ENCODE assay signal across 18 cellular contexts in the genomic region with DNA sequence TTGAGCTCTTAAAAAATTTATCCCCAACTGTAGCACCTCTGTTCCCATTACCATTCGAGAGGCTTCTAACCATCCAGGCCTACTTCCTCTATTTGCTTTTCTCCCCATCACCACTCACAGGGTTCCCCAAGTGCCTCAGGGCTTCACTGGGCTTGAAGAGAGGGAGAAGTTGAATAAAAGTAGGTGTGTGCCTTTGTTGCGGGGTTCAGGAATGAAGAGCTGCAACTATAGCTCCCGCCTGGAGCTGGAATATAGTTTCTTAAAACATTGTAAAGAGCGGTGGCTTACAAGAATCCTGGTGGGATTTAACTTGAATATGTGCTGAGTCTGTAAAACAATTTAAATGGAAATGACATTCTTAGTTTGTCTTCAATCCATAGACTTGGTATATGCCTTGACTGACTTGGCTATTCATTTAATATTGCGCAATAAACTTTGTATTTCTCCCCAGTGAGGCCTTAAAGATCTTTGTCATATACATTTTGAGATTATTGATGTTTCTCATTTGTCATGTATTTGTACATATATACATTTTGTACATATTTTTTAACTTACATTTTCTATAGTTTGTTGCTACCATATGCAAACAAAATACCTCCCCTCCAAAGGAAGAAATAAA. TPM values are rescaled to one million over a fixed set of nuclear protein-coding genes. Genes with fewer than 3 reads are reported as not detected.
A peak's percentile ranks its signal among the peaks of the same experiment; 100 is the strongest.
DNase-seq lines count a peak whose midpoint lies in the region; ATAC-seq and TF ChIP-seq lines count a peak whose summit lies in the region.
"Had no signal": no experiment of that assay in that cellular context is flagged by ENCODE, and none has a peak within 500 bp of the region (broad histone marks: within the 10 kb centered on the region; RNA-seq: fewer than 3 reads in every experiment).

No MANE protein-coding gene starts in this region.

- no CpG with 5 or more reads among the region's 5 CpGs for WGBS in H9 (ENCODE audit: extremely low coverage, insufficient read length, low lambda C conversion rate)
- WGBS in psoas muscle, 3 donors: 91 to 95% (median 94%) methylated on average over 5 of the region's 5 CpGs

- H2AK5ac ChIP-seq in H9 (ENCODE audit: insufficient read length, low read length): peak overlapping the region; percentile 47

- H2BK120ac ChIP-seq in H9 (ENCODE audit: low read depth, low read length, poor library complexity, severe bottlenecking): no peak overlapping the region

- H4K20me1 ChIP-seq in H9 (ENCODE audit: control insufficient read depth, insufficient read depth, insufficient read length): peaks cover 2% of the 10 kb centered on the region

- no peak overlapping the region for H3T11ph ChIP-seq in H9 (ENCODE audit: low read length)

- no peak overlapping the region for H3K23ac ChIP-seq in H9 (ENCODE audit: insufficient read length, low read depth, low read length)

- H3K4me2 ChIP-seq in H9 (ENCODE audit: insufficient read depth, insufficient read length, low read length): peak overlapping the region; percentile 20
- H3K4me2 ChIP-seq: PC-9 had no signal

- no peaks in the 10 kb centered on the region for H3K23me2 ChIP-seq in H9 (ENCODE audit: insufficient read length, low read depth, low read length, poor library complexity, severe bottlenecking)

- ATAC-seq in psoas muscle: no peak

- H3K4me1 ChIP-seq in H9 (ENCODE audit: insufficient read depth, low read length) (peaks cover 8% of the 10 kb centered on the region; the same call in 1 of the 2 replicates), psoas muscle (peaks cover 31% of the 10 kb centered on the region)
- H3K4me1 ChIP-seq: SJSA1 had no signal

- H4K5ac ChIP-seq in H9 (ENCODE audit: insufficient read length, low read depth, low read length): peak overlapping the region; percentile 76

- CTCF ChIA-PET in activated naive CD4-positive, alpha-beta T cell treated with anti-CD3 and anti-CD28 coated beads for 36 hours (lab: Charles Lee): interaction anchor here (0.5 kb wide), 1 partner anchor 297 kb away, joined by 3 read pairs; a partner anchor contains a TSS

- H3K9me3 Mint-ChIP-seq in H9: no peaks in the 10 kb centered on the region
- H3K9me3 Mint-ChIP-seq in activated naive CD4-positive, alpha-beta T cell treated with anti-CD3 and anti-CD28 coated beads for 36 hours: no peaks in the 10 kb centered on the region

- H3K4me1 Mint-ChIP-seq in H9: peaks cover 28 to 30% of the 10 kb centered on the region in 2 experiments
- no peaks in the 10 kb centered on the region for H3K4me1 Mint-ChIP-seq in activated naive CD4-positive, alpha-beta T cell treated with anti-CD3 and anti-CD28 coated beads for 36 hours (ENCODE audit: low read depth)

- H4K8ac ChIP-seq in H9 (replicated peaks; ENCODE audit: insufficient read length, low read depth, low read length): no peak overlapping the region

- peaks cover under 1% of the 10 kb centered on the region; the same call in 1 of the 2 replicates for H3K79me2 ChIP-seq in H9 (ENCODE audit: insufficient read depth, low read length)

- no peaks in the 10 kb centered on the region for H3K27me3 Mint-ChIP-seq in H9 (ENCODE audit: low read depth)
- peaks cover 10% of the 10 kb centered on the region for H3K27me3 Mint-ChIP-seq in activated naive CD4-positive, alpha-beta T cell treated with anti-CD3 and anti-CD28 coated beads for 36 hours (ENCODE audit: low read depth)

- no peak overlapping the region for H2BK20ac ChIP-seq in H9 (ENCODE audit: low read depth, low read length, poor library complexity, severe bottlenecking)

- no peak overlapping the region for H3K9ac ChIP-seq in H9 (ENCODE audit: extremely low read depth, insufficient read length, low read length)

- no peak overlapping the region for H3K14ac ChIP-seq in H9 (ENCODE audit: insufficient read depth, low read length)

- H3K27me3 ChIP-seq in H9 (ENCODE audit: insufficient read depth, low read length) (no peaks in the 10 kb centered on the region), psoas muscle (ENCODE audit: insufficient read depth in 3 of 3, low read length in 2 of 3) (no peaks in the 10 kb centered on the region)

- peak overlapping the region; percentile 51 for H4K91ac ChIP-seq in H9 (ENCODE audit: insufficient read length, low read depth, low read length)

- H2BK5ac ChIP-seq in H9 (ENCODE audit: insufficient read length, low read length): no peak overlapping the region

- no peak overlapping the region for H3K4ac ChIP-seq in H9 (ENCODE audit: low read depth, low read length)

- H3K36me3 ChIP-seq in psoas muscle (ENCODE audit: insufficient read depth in 1 of 2, low read depth in 1 of 2): no peaks in the 10 kb centered on the region
- H3K36me3 ChIP-seq: SJSA1 had no signal

- intact Hi-C loops in psoas muscle (cut with DNase I): no loop called here
- intact Hi-C loops in activated naive CD4-positive, alpha-beta T cell treated with anti-CD3 and anti-CD28 coated beads for 36 hours (cut with micrococcal nuclease): no loop called here

- H2BK15ac ChIP-seq in H9 (ENCODE audit: low read depth, low read length): no peak overlapping the region

- H3K27ac ChIP-seq in H9 (ENCODE audit: insufficient read length, low read depth, low read length) (no peak overlapping the region), psoas muscle (peak overlapping the region; percentile 47)
- H3K27ac ChIP-seq: C4-2B, PC-9, SJSA1 had no signal

- no peak overlapping the region for H3K56ac ChIP-seq in H9 (ENCODE audit: insufficient read length, low read depth, low read length)

- H3K4me3 Mint-ChIP-seq in H9: no peak overlapping the region
- H3K4me3 Mint-ChIP-seq in activated naive CD4-positive, alpha-beta T cell treated with anti-CD3 and anti-CD28 coated beads for 36 hours: no peak overlapping the region

- no peaks in the 10 kb centered on the region for H3K9me3 ChIP-seq in H9 (ENCODE audit: control insufficient read depth, low read depth, low read length)
- H3K9me3 ChIP-seq in psoas muscle: no peaks in the 10 kb centered on the region
- H3K9me3 ChIP-seq: SJSA1 had no signal

- no peak overlapping the region for H2BK12ac ChIP-seq in H9 (ENCODE audit: insufficient read length, low read depth, low read length)

- DNase-seq in H9: no peak
- DNase-seq in OCI-M1 (lab: John Stamatoyannopoulos, UW): peak; percentile 11
- peak; percentile 30 for DNase-seq in epithelial cell of esophagus (ENCODE audit: low read depth)
- no peak for DNase-seq in psoas muscle
- no peak for DNase-seq in NCI-H2029 treated with DMSO at 0.1 percent for 48 hours (lab: John Stamatoyannopoulos, UW)
- DNase-seq in NCI-H82 treated with DMSO at 0.1 percent for 48 hours (lab: John Stamatoyannopoulos, UW; ENCODE audit: unreplicated experiment): no peak
- DNase-seq in activated naive CD4-positive, alpha-beta T cell treated with anti-CD3 and anti-CD28 coated beads for 36 hours: no peak
- DNase-seq: AML-193, DND-41, NCI-H1417, NCI-H187 treated with DMSO at 0.1 percent for 48 hours, NCI-H226, NCI-H524, PC-9 had no signal

- TF ChIP-seq CTCF in H9 (conservative IDR thresholded peaks at IDR 0.05) (no peak), epithelial cell of esophagus (IDR thresholded peaks at IDR 0.05; ENCODE audit: insufficient read depth, low read depth, low read length, missing control alignments) (no peak), psoas muscle (IDR thresholded peaks at IDR 0.05) (no peak)

- H3K18ac ChIP-seq in H9 (ENCODE audit: insufficient read length, low read depth, low read length): no peak overlapping the region

- H3K27ac Mint-ChIP-seq in H9: peak overlapping the region; percentile 13 to 31 (median 25); a peak in 4 of 7 replicates
- no peak overlapping the region for H3K27ac Mint-ChIP-seq in activated naive CD4-positive, alpha-beta T cell treated with anti-CD3 and anti-CD28 coated beads for 36 hours

- H3K79me1 ChIP-seq in H9 (ENCODE audit: insufficient read depth, low read depth, low read length, poor library complexity, severe bottlenecking): no peaks in the 10 kb centered on the region

- 0 out of 7 replicates have a peak, but pooled peaks cover 0 to 2% (median 0%) of the 10 kb centered on the region in 3 experiments for H3K36me3 Mint-ChIP-seq in H9 (ENCODE audit: insufficient read depth in 1 of 3, low read depth in 3 of 3)
- no peaks in the 10 kb centered on the region for H3K36me3 Mint-ChIP-seq in activated naive CD4-positive, alpha-beta T cell treated with anti-CD3 and anti-CD28 coated beads for 36 hours (ENCODE audit: low read depth)

- H2AFZ ChIP-seq in H9 (ENCODE audit: low read length): no peak overlapping the region
- H2AFZ ChIP-seq: PC-9 had no signal

- H3K4me3 ChIP-seq in epithelial cell of esophagus (ENCODE audit: low read length) (no peak overlapping the region), psoas muscle (no peak overlapping the region)
- H3K4me3 ChIP-seq: PC-9, SJSA1 had no signal

RNA-seq across cellular contexts. Expression of a gene that starts 7.2 kb away (rescaled TPM):
- total RNA-seq in H9 (2021) (21.3 and 21.8 TPM in 2 replicates), psoas muscle (10 to 100 TPM; 19.6 to 35.7 (median 25.3) TPM)
- 10 to 100 TPM in 2 of 3 donors, 1 to 10 TPM in 1; 5.1 to 13.9 (median 12.4) TPM for polyA plus RNA-seq in psoas muscle
- total RNA-seq in activated naive CD4-positive, alpha-beta T cell treated with anti-CD3 and anti-CD28 coated beads for 36 hours: not detected
- total RNA-seq: G401, HT-29, SJSA1 had no signal

Comparison
In these comparisons a context has a peak if more than half of its experiments do, and no peak if none do; other contexts are left out.
1. DNase-seq: peak in OCI-M1 (single experiment) and epithelial cell of esophagus (single experiment); none in H9 (single experiment), psoas muscle (0 of 2), NCI-H2029 treated with DMSO at 0.1 percent for 48 hours (single experiment), NCI-H82 treated with DMSO at 0.1 percent for 48 hours (single experiment) and activated naive CD4-positive, alpha-beta T cell treated with anti-CD3 and anti-CD28 coated beads for 36 hours (single experiment).
2. RNA of a gene that starts 7.2 kb away (total RNA-seq): 19.6 to 35.7 TPM in psoas muscle and 21.3 to 21.8 TPM in H9; not detected in activated naive CD4-positive, alpha-beta T cell treated with anti-CD3 and anti-CD28 coated beads for 36 hours; every median in the first group is over 10 times any median in the second.